Comparison of ENCODE assay signal across 16 cellular contexts in the genomic region with DNA sequence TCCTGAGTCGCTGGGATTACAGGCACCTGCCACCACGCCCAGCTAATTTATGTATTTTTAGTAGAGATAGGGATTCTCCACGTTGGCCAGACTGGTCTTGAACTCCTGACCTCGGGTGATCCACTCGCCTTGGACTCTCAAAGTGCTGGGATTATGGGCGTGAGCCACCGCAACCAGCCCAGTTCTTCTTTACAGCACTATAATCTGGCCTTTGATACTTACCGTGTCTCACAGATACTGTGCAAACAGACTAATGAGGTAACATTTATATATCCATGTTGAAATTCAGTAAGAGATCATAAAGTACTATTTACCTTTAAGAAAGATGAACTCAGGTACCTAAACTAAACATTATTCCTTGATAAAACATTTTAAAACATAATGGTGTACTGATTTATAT.
A peak's percentile ranks its signal among the peaks of the same experiment; 100 is the strongest.
DNase-seq lines count a peak whose midpoint lies in the region; ATAC-seq and TF ChIP-seq lines count a peak whose summit lies in the region.
"Had no signal": no experiment of that assay in that cellular context is flagged by ENCODE, and none has a peak within 500 bp of the region (broad histone marks: within the 10 kb centered on the region; RNA-seq: fewer than 3 reads in every experiment).

No MANE protein-coding gene starts in this region.

- no peak overlapping the region for H3K27ac ChIP-seq in transverse colon
- H3K27ac ChIP-seq: 22Rv1; A549; BLaER1 treated with 17β-estradiol and CSF1 and Interleukin-3, amounts not matched to agents 10 nM and 100 nM; C4-2B had no signal

- ATAC-seq in left colon (peak; percentile 65), GM18873 (IDR thresholded peaks at IDR 0.05; ENCODE audit: low FRiP score, unreplicated experiment) (no peak), HG02763 (IDR thresholded peaks at IDR 0.05; ENCODE audit: unreplicated experiment) (no peak)
- ATAC-seq: A549; CD8-positive, alpha-beta T cell had no signal

- H3K36me3 ChIP-seq in transverse colon: no peaks in the 10 kb centered on the region
- H3K36me3 ChIP-seq: BLaER1 treated with 17β-estradiol and CSF1 and Interleukin-3, amounts not matched to agents 10 nM and 100 nM had no signal

- no peak for TF ChIP-seq POLR2A in transverse colon (IDR thresholded peaks at IDR 0.05)

- in situ Hi-C loops in transverse colon (cut with MboI; ENCODE audit: low pct_ligation_motif_present in 1 of 4, low pct_unique_long_range_greater_than_20kb in 1 of 4, low sequenced_read_pairs in 3 of 4): no loop called here

- TF ChIP-seq EP300 in transverse colon (IDR thresholded peaks at IDR 0.05; ENCODE audit: low read depth): no peak

- no peak overlapping the region for H3K4me3 ChIP-seq in transverse colon
- H3K4me3 ChIP-seq: A549; BLaER1 treated with 17β-estradiol and CSF1 and Interleukin-3, amounts not matched to agents 10 nM and 100 nM had no signal

- intact Hi-C loops in left colon (cut with DNase I, micrococcal nuclease): no loop called here
- intact Hi-C loops in transverse colon (cut with DNase I; ENCODE audit: low total_unique reads): no loop called here

- H3K27me3 ChIP-seq in transverse colon: no peaks in the 10 kb centered on the region
- H3K27me3 ChIP-seq: BLaER1 treated with 17β-estradiol and CSF1 and Interleukin-3, amounts not matched to agents 10 nM and 100 nM had no signal

- WGBS in transverse colon (ENCODE audit: low coverage in 1 of 2), 2 donors: 44 to 63% methylated on average over 8 of the region's 8 CpGs

- H3K4me1 ChIP-seq in transverse colon: no peaks in the 10 kb centered on the region
- H3K4me1 ChIP-seq: A549; BLaER1 treated with 17β-estradiol and CSF1 and Interleukin-3, amounts not matched to agents 10 nM and 100 nM; Caco-2 had no signal

- no peak for TF ChIP-seq CTCF in transverse colon (IDR thresholded peaks at IDR 0.05)

- DNase-seq in HuH-7 (ENCODE audit: low spot score): peak; percentile 2
- DNase-seq in left colon: no peak
- DNase-seq in transverse colon: peak; percentile 8
- DNase-seq: AML-193; Caco-2; Calu3; CD4-positive, alpha-beta T cell; CD8-positive, alpha-beta T cell; DMS79 treated with DMSO at 0.1 percent for 48 hours; GF-D8 had no signal

- peaks cover 0 to 7% of the 10 kb centered on the region in 2 donors for H3K9me3 ChIP-seq in transverse colon
- H3K9me3 ChIP-seq: A549 had no signal

Comparison
In these comparisons a context has a peak if more than half of its experiments do, and no peak if none do; other contexts are left out.
1. DNase-seq: peak in HuH-7 (single experiment) and transverse colon (single experiment); none in left colon (0 of 2).